ENCODE assay signal across 1 cellular context in the genomic region with DNA sequence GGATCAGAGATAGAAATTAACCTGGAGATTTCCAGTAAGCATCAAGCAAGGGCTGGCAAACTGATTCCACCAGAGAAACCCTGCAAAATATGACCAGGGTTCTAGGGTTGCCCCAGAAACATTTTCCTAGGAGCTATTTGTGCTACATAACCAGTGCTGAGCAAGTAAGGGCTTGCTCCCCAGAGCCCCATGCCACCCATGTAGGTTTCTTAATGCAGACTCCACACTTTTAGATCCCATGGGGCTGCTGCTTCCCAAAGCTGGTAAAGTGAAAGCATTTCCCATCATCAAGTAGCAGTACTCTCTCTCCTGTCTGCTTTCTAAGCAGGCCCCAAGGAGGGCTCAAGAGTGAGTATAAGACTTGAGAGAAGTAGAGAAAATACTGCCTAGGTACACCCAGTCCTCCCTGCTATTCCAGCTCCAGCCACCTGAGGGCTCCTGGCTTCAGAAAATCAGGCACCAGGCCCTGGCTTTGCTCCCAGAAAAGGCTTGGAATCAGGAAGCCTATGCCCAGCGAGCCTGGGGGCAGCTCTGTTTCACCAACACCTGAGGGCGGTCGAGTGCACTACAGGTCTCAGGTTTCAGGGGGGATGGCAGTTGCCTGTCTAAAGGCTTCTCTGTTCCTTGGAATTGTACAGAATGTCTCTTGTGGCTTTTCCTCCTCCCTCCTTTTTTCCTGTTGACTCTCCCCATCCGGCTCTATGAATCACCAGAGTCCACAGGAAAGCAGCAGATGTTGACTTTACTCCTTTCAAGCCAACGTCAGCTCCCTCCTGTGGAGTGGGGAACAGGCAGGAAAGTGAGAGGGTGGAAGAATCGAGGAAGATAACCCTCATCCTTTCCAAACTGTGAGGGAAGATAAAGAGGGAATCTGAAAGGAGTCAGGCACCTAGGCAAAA.
A peak's percentile ranks its signal among the peaks of the same experiment; 100 is the strongest.
TF ChIP-seq lines count a peak whose summit lies in the region.

No MANE protein-coding gene starts in this region.

TF ChIP-seq in K562, 482 proteins besides CTCF, POLR2A, EP300 and RAD21 (continued from another document and continues in another):
- TF ChIP-seq, protein P1, sequence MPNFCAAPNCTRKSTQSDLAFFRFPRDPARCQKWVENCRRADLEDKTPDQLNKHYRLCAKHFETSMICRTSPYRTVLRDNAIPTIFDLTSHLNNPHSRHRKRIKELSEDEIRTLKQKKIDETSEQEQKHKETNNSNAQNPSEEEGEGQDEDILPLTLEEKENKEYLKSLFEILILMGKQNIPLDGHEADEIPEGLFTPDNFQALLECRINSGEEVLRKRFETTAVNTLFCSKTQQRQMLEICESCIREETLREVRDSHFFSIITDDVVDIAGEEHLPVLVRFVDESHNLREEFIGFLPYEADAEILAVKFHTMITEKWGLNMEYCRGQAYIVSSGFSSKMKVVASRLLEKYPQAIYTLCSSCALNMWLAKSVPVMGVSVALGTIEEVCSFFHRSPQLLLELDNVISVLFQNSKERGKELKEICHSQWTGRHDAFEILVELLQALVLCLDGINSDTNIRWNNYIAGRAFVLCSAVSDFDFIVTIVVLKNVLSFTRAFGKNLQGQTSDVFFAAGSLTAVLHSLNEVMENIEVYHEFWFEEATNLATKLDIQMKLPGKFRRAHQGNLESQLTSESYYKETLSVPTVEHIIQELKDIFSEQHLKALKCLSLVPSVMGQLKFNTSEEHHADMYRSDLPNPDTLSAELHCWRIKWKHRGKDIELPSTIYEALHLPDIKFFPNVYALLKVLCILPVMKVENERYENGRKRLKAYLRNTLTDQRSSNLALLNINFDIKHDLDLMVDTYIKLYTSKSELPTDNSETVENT (CRISPR knock-in tag; IDR thresholded peaks at IDR 0.05): no peak
- TF ChIP-seq, protein P2, sequence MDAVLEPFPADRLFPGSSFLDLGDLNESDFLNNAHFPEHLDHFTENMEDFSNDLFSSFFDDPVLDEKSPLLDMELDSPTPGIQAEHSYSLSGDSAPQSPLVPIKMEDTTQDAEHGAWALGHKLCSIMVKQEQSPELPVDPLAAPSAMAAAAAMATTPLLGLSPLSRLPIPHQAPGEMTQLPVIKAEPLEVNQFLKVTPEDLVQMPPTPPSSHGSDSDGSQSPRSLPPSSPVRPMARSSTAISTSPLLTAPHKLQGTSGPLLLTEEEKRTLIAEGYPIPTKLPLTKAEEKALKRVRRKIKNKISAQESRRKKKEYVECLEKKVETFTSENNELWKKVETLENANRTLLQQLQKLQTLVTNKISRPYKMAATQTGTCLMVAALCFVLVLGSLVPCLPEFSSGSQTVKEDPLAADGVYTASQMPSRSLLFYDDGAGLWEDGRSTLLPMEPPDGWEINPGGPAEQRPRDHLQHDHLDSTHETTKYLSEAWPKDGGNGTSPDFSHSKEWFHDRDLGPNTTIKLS (IDR thresholded peaks at IDR 0.05; ENCODE audit: borderline replicate concordance, low read depth): no peak
- TF ChIP-seq CHD4 (IDR thresholded peaks at IDR 0.05; ENCODE audit: insufficient read depth, insufficient replicate concordance, low read depth, low read length, poor library complexity, severe bottlenecking) (no peak), MECOM (CRISPR knock-in tag; IDR thresholded peaks at IDR 0.05) (no peak), COPS2 (conservative IDR thresholded peaks at IDR 0.05) (no peak), SOX6 (IDR thresholded peaks at IDR 0.05) (0 out of 2 replicates have a peak, but pooled peaks have one; percentile 5), ZNF316 (IDR thresholded peaks at IDR 0.05) (no peak), FOXJ3 (CRISPR knock-in tag; IDR thresholded peaks at IDR 0.05) (no peak), SMARCE1 (IDR thresholded peaks at IDR 0.05) (0 out of 2 replicates have a peak, but pooled peaks have one; percentile 31), HMG20A (CRISPR knock-in tag; conservative IDR thresholded peaks at IDR 0.05) (no peak), ZNF764 (CRISPR knock-in tag; IDR thresholded peaks at IDR 0.05; ENCODE audit: low read depth) (peak; percentile 51; the same call in 1 of the 2 replicates), GATAD2A (IDR thresholded peaks at IDR 0.05) (0 out of 2 replicates have a peak, but pooled peaks have one; percentile 37), DMBX1 (CRISPR knock-in tag; IDR thresholded peaks at IDR 0.05; ENCODE audit: borderline replicate concordance) (0 out of 2 replicates have a peak, but pooled peaks have one; percentile 31), RBM17 (IDR thresholded peaks at IDR 0.05; ENCODE audit: borderline replicate concordance, low read depth, low read length) (no peak), KLF1 (tag; IDR thresholded peaks at IDR 0.05) (no peak), GABPB1 (CRISPR knock-in tag; IDR thresholded peaks at IDR 0.05) (no peak), ZNF408 (CRISPR knock-in tag; IDR thresholded peaks at IDR 0.05; ENCODE audit: low read depth) (no peak), NFXL1 (CRISPR knock-in tag; IDR thresholded peaks at IDR 0.05) (no peak), ZNF717 (CRISPR knock-in tag; IDR thresholded peaks at IDR 0.05) (no peak), ELF4 (CRISPR knock-in tag; IDR thresholded peaks at IDR 0.05) (no peak), ZFX (CRISPR knock-in tag; IDR thresholded peaks at IDR 0.05) (no peak), ETS2 (tag; IDR thresholded peaks at IDR 0.05; ENCODE audit: borderline replicate concordance, poor library complexity, severe bottlenecking) (no peak), BRF1 (IDR thresholded peaks at IDR 0.05; ENCODE audit: borderline replicate concordance, extremely low read depth, insufficient read length) (no peak), MCM3 (IDR thresholded peaks at IDR 0.05) (no peak), ATF7 (IDR thresholded peaks at IDR 0.05) (peak; percentile 38; the same call in 1 of the 2 replicates), MTA3 (IDR thresholded peaks at IDR 0.05; ENCODE audit: borderline replicate concordance) (0 out of 2 replicates have a peak, but pooled peaks have one; percentile 63), MTF1 (CRISPR knock-in tag; IDR thresholded peaks at IDR 0.05; ENCODE audit: borderline replicate concordance) (0 out of 2 replicates have a peak, but pooled peaks have one; percentile 13), FOXO4 (CRISPR knock-in tag; IDR thresholded peaks at IDR 0.05) (no peak), L3MBTL2 (IDR thresholded peaks at IDR 0.05) (no peak; the same call in 1 of the 2 replicates), KDM1A (IDR thresholded peaks at IDR 0.05) (peak in 1 of 2 experiments; percentile 6; a peak in 1 of 4 replicates), BMI1 (IDR thresholded peaks at IDR 0.05; ENCODE audit: low read length) (no peak), SMAD1 (IDR thresholded peaks at IDR 0.05; ENCODE audit: low read depth, low read length, partially characterized antibody) (no peak), ZBTB1 (CRISPR knock-in tag; IDR thresholded peaks at IDR 0.05; ENCODE audit: borderline replicate concordance, low read depth) (no peak), RBM34 (IDR thresholded peaks at IDR 0.05; ENCODE audit: borderline replicate concordance, insufficient read depth, low read length) (no peak), ZNF212 (CRISPR knock-in tag; IDR thresholded peaks at IDR 0.05) (no peak), ZNF76 (CRISPR knock-in tag; IDR thresholded peaks at IDR 0.05; ENCODE audit: borderline replicate concordance) (no peak), NR2F6 (CRISPR knock-in tag; IDR thresholded peaks at IDR 0.05) (no peak), POLR2H (tag; IDR thresholded peaks at IDR 0.05; ENCODE audit: low read depth) (no peak), MAFG (tag; conservative IDR thresholded peaks at IDR 0.05) (no peak), FOSL1 (tag; conservative IDR thresholded peaks at IDR 0.05) (peak; percentile 83; the same call in 1 of the 2 replicates), CGGBP1 (CRISPR knock-in tag; IDR thresholded peaks at IDR 0.05) (no peak), ZNF655 (CRISPR knock-in tag; IDR thresholded peaks at IDR 0.05) (no peak)
- TF ChIP-seq, protein P3, sequence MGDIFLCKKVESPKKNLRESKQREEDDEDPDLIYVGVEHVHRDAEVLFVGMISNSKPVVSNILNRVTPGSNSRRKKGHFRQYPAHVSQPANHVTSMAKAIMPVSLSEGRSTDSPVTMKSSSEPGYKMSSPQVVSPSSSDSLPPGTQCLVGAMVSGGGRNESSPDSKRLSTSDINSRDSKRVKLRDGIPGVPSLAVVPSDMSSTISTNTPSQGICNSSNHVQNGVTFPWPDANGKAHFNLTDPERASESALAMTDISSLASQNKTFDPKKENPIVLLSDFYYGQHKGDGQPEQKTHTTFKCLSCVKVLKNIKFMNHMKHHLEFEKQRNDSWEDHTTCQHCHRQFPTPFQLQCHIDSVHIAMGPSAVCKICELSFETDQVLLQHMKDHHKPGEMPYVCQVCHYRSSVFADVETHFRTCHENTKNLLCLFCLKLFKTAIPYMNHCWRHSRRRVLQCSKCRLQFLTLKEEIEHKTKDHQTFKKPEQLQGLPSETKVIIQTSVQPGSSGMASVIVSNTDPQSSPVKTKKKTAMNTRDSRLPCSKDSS (IDR thresholded peaks at IDR 0.05; ENCODE audit: low read depth, partially characterized antibody): no peak
- TF ChIP-seq, protein P4, sequence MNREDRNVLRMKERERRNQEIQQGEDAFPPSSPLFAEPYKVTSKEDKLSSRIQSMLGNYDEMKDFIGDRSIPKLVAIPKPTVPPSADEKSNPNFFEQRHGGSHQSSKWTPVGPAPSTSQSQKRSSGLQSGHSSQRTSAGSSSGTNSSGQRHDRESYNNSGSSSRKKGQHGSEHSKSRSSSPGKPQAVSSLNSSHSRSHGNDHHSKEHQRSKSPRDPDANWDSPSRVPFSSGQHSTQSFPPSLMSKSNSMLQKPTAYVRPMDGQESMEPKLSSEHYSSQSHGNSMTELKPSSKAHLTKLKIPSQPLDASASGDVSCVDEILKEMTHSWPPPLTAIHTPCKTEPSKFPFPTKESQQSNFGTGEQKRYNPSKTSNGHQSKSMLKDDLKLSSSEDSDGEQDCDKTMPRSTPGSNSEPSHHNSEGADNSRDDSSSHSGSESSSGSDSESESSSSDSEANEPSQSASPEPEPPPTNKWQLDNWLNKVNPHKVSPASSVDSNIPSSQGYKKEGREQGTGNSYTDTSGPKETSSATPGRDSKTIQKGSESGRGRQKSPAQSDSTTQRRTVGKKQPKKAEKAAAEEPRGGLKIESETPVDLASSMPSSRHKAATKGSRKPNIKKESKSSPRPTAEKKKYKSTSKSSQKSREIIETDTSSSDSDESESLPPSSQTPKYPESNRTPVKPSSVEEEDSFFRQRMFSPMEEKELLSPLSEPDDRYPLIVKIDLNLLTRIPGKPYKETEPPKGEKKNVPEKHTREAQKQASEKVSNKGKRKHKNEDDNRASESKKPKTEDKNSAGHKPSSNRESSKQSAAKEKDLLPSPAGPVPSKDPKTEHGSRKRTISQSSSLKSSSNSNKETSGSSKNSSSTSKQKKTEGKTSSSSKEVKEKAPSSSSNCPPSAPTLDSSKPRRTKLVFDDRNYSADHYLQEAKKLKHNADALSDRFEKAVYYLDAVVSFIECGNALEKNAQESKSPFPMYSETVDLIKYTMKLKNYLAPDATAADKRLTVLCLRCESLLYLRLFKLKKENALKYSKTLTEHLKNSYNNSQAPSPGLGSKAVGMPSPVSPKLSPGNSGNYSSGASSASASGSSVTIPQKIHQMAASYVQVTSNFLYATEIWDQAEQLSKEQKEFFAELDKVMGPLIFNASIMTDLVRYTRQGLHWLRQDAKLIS (CRISPR knock-in tag; IDR thresholded peaks at IDR 0.05): no peak
- TF ChIP-seq, protein P5, sequence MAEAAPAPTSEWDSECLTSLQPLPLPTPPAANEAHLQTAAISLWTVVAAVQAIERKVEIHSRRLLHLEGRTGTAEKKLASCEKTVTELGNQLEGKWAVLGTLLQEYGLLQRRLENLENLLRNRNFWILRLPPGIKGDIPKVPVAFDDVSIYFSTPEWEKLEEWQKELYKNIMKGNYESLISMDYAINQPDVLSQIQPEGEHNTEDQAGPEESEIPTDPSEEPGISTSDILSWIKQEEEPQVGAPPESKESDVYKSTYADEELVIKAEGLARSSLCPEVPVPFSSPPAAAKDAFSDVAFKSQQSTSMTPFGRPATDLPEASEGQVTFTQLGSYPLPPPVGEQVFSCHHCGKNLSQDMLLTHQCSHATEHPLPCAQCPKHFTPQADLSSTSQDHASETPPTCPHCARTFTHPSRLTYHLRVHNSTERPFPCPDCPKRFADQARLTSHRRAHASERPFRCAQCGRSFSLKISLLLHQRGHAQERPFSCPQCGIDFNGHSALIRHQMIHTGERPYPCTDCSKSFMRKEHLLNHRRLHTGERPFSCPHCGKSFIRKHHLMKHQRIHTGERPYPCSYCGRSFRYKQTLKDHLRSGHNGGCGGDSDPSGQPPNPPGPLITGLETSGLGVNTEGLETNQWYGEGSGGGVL (CRISPR knock-in tag; IDR thresholded peaks at IDR 0.05): no peak
- TF ChIP-seq, protein P6, sequence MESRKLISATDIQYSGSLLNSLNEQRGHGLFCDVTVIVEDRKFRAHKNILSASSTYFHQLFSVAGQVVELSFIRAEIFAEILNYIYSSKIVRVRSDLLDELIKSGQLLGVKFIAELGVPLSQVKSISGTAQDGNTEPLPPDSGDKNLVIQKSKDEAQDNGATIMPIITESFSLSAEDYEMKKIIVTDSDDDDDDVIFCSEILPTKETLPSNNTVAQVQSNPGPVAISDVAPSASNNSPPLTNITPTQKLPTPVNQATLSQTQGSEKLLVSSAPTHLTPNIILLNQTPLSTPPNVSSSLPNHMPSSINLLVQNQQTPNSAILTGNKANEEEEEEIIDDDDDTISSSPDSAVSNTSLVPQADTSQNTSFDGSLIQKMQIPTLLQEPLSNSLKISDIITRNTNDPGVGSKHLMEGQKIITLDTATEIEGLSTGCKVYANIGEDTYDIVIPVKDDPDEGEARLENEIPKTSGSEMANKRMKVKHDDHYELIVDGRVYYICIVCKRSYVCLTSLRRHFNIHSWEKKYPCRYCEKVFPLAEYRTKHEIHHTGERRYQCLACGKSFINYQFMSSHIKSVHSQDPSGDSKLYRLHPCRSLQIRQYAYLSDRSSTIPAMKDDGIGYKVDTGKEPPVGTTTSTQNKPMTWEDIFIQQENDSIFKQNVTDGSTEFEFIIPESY (CRISPR knock-in tag; IDR thresholded peaks at IDR 0.05): no peak
